Comparison of ENCODE assay signal across 2 cellular contexts in genomic region chr2:239166201-239166834, GRCh38.
TF ChIP-seq lines count a peak whose summit lies in the region.

No MANE protein-coding gene starts in this region.

TF ChIP-seq in GM23338, 12 proteins besides CTCF, POLR2A, EP300 and RAD21:
- TF ChIP-seq REST (IDR thresholded peaks at IDR 0.05; ENCODE audit: unreplicated experiment) (no peak), NANOG (IDR thresholded peaks at IDR 0.05; ENCODE audit: borderline replicate concordance) (no peak), ZNF462 (CRISPR knock-in tag; IDR thresholded peaks at IDR 0.05) (no peak), EZH2phosphoT487 (IDR thresholded peaks at IDR 0.05; ENCODE audit: unreplicated experiment) (no peak), JUNB (IDR thresholded peaks at IDR 0.05; ENCODE audit: unreplicated experiment) (no peak), ZNF114 (CRISPR knock-in tag; IDR thresholded peaks at IDR 0.05) (no peak), ETS1 (IDR thresholded peaks at IDR 0.05) (no peak), POLR2AphosphoS5 (IDR thresholded peaks at IDR 0.05; ENCODE audit: low read depth) (no peak), CREB1 (CRISPR knock-in tag; IDR thresholded peaks at IDR 0.05; ENCODE audit: low read depth) (no peak), EZH2 (IDR thresholded peaks at IDR 0.05; ENCODE audit: low read depth, unreplicated experiment) (no peak), ZNF331 (CRISPR knock-in tag; IDR thresholded peaks at IDR 0.05; ENCODE audit: low read depth) (no peak), STAT1 (IDR thresholded peaks at IDR 0.05; ENCODE audit: unreplicated experiment) (no peak)

TF ChIP-seq in WTC11, 78 proteins besides CTCF, POLR2A, EP300 and RAD21 (continued from another document):
- no peak for TF ChIP-seq ZNF532 (CRISPR knock-in tag; IDR thresholded peaks at IDR 0.05; ENCODE audit: borderline replicate concordance)
- TF ChIP-seq OVOL2 (CRISPR knock-in tag; IDR thresholded peaks at IDR 0.05; ENCODE audit: borderline replicate concordance) = no peak
- TF ChIP-seq MLX (CRISPR knock-in tag; IDR thresholded peaks at IDR 0.05) = no peak
- no peak for TF ChIP-seq ZNF138 (CRISPR knock-in tag; conservative IDR thresholded peaks at IDR 0.05)
- TF ChIP-seq NR3C1 (CRISPR knock-in tag; conservative IDR thresholded peaks at IDR 0.05; ENCODE audit: low read depth) = no peak
- no peak for TF ChIP-seq AFF4 (CRISPR knock-in tag; IDR thresholded peaks at IDR 0.05; ENCODE audit: borderline replicate concordance)
- TF ChIP-seq GRHL2 (CRISPR knock-in tag; IDR thresholded peaks at IDR 0.05; ENCODE audit: insufficient replicate concordance, severe bottlenecking) = no peak
- no peak for TF ChIP-seq JUN (CRISPR knock-in tag; IDR thresholded peaks at IDR 0.05)
- TF ChIP-seq KAT7 (CRISPR knock-in tag; IDR thresholded peaks at IDR 0.05; ENCODE audit: borderline replicate concordance) = no peak
- no peak for TF ChIP-seq GABPB1 (CRISPR knock-in tag; IDR thresholded peaks at IDR 0.05)
- no peak for TF ChIP-seq ATF1 (CRISPR knock-in tag; IDR thresholded peaks at IDR 0.05)
- no peak for TF ChIP-seq TP53 (CRISPR knock-in tag; IDR thresholded peaks at IDR 0.05)
- TF ChIP-seq SMAD4 (CRISPR knock-in tag; IDR thresholded peaks at IDR 0.05) = no peak
- no peak for TF ChIP-seq SOX15 (CRISPR knock-in tag; IDR thresholded peaks at IDR 0.05)
- no peak for TF ChIP-seq E2F1 (CRISPR knock-in tag; IDR thresholded peaks at IDR 0.05)
